Comparison of ENCODE assay signal across 20 cellular contexts in the genomic region with DNA sequence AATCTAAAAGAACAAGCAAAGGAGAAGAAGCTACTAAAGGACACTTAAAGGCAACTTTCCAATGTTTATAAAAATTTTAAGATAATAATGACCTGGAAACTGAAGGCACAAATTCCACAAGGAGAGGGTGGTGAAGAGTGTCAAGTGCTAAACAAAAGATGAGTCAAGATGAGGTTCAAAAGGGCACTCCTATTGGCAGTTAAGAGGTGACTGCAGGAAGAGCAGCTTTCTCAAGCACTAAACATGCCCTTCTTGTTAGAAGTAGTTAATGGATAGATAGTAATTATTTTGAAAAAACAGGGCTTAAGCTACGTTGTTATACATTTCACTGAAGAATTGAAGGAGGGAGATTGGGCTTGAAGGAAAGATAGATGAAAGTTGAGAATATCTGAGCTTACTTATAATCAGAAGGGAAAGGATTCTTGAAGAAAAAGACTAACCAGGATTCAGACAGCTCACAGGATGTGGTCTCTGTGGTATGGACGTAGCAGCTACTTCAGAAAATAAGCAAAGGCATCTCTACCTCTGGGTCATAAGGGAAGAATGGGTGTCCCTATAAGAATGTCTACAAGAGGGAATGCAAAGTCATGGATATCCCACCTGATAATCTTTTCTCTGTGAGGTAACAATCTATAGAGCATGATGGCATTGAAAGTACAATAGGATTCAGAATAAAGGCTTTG.
DNase-seq lines count a peak whose midpoint lies in the region; ATAC-seq, FAIRE-seq and TF ChIP-seq lines count a peak whose summit lies in the region.
"Had no signal": no experiment of that assay in that cellular context is flagged by ENCODE, and none has a peak within 500 bp of the region (broad histone marks: within the 10 kb centered on the region; RNA-seq: fewer than 3 reads in every experiment).

No MANE protein-coding gene starts in this region.

- H3K4me3 Mint-ChIP-seq in activated T-cell treated with anti-CD3 and anti-CD28 coated beads, Interleukin-2, amount 50 U/mL, for 72 hours, result no peak overlapping the region
- H3K4me3 Mint-ChIP-seq in stimulated activated effector memory CD8-positive, alpha-beta T cell treated with anti-CD3 and anti-CD28 coated beads, Interleukin-12 subunit alpha, Interleukin-12 subunit beta, amount 100 ng/mL, for 72 hours, result no peak overlapping the region
- H3K4me3 Mint-ChIP-seq: HFFc6; T-helper 1 cell treated with Interleukin-12 subunit alpha and Interleukin-12 subunit beta and Interleukin-4 antibody, amounts not matched to agents 30 μg/mL and 1 μg/mL, for 36 hours had no signal

- no TSS peak for BruUV-seq in GM12878 (replicated peaks; lab: Mats Ljungman, UMichigan)

- TF ChIP-seq RAD21 in GM12878 (IDR thresholded peaks at IDR 0.05; ENCODE audit: insufficient read depth, low read depth, low read length), result no peak

- peak; percentile 63 to 72 for ATAC-seq in activated T-cell treated with anti-CD3 and anti-CD28 coated beads, Interleukin-2, amount 50 U/mL, for 72 hours (replicated peaks in 1 of 2)
- ATAC-seq in GM12878 (peak; percentile 38; the same call in 2 of the 3 replicates), HG03039 (IDR thresholded peaks at IDR 0.05; ENCODE audit: unreplicated experiment) (no peak)
- peak; percentile 75 for ATAC-seq in stimulated activated effector memory CD8-positive, alpha-beta T cell treated with anti-CD3 and anti-CD28 coated beads, Interleukin-12 subunit alpha, Interleukin-12 subunit beta, amount 100 ng/mL, for 72 hours
- ATAC-seq: heart right ventricle, lower lobe of right lung, pancreas had no signal

- no peaks in the 10 kb centered on the region for H3K9me3 Mint-ChIP-seq in activated T-cell treated with anti-CD3 and anti-CD28 coated beads, Interleukin-2, amount 50 U/mL, for 72 hours
- no peaks in the 10 kb centered on the region for H3K9me3 Mint-ChIP-seq in stimulated activated effector memory CD8-positive, alpha-beta T cell treated with anti-CD3 and anti-CD28 coated beads, Interleukin-12 subunit alpha, Interleukin-12 subunit beta, amount 100 ng/mL, for 72 hours
- H3K9me3 Mint-ChIP-seq: T-helper 1 cell treated with Interleukin-12 subunit alpha and Interleukin-12 subunit beta and Interleukin-4 antibody, amounts not matched to agents 30 μg/mL and 1 μg/mL, for 36 hours had no signal

- peak; percentile 23 for FAIRE-seq in GM12878 (lab: Jason Lieb, UNC)
- FAIRE-seq: pancreas had no signal

- no peaks in the 10 kb centered on the region for H3K4me1 ChIP-seq in GM12878 (ENCODE audit: control insufficient read depth, insufficient read depth, low read length)
- no peaks in the 10 kb centered on the region for H3K4me1 ChIP-seq in esophagus squamous epithelium
- H3K4me1 ChIP-seq: heart right ventricle, lower lobe of right lung, pancreas, uterus had no signal

- no peak overlapping the region for H3K27ac ChIP-seq in GM12878 (ENCODE audit: control insufficient read depth, insufficient read depth)
- no peak overlapping the region for H3K27ac ChIP-seq in esophagus squamous epithelium
- H3K27ac ChIP-seq: heart right ventricle, lower lobe of right lung, pancreas, uterus had no signal

- TF ChIP-seq EP300 in GM12878 (IDR thresholded peaks at IDR 0.05; ENCODE audit: borderline replicate concordance in 1 of 2, control insufficient read depth in 1 of 2, low read depth in 2 of 2, low read length in 2 of 2), result no peak

- no peak overlapping the region for H3K9ac ChIP-seq in GM12878 (ENCODE audit: control insufficient read depth, insufficient read depth, low read length)

- no peaks in the 10 kb centered on the region for H3K36me3 Mint-ChIP-seq in activated T-cell treated with anti-CD3 and anti-CD28 coated beads, Interleukin-2, amount 50 U/mL, for 72 hours (ENCODE audit: insufficient read depth in 2 of 2)
- H3K36me3 Mint-ChIP-seq in stimulated activated effector memory CD8-positive, alpha-beta T cell treated with anti-CD3 and anti-CD28 coated beads, Interleukin-12 subunit alpha, Interleukin-12 subunit beta, amount 100 ng/mL, for 72 hours, result no peaks in the 10 kb centered on the region

- in situ Hi-C loops in GM12878 (cut with MboI), result no loop called here

- no peaks in the 10 kb centered on the region for H3K27me3 ChIP-seq in GM12878 (replicated peaks in 1 of 2; ENCODE audit: control insufficient read depth in 2 of 2, insufficient read depth in 2 of 2, low read length in 1 of 2)
- no peaks in the 10 kb centered on the region for H3K27me3 ChIP-seq in esophagus squamous epithelium
- H3K27me3 ChIP-seq: heart right ventricle, pancreas, uterus had no signal

- TF ChIP-seq CTCF in GM12878 (IDR thresholded peaks at IDR 0.05 in 2 of 3, conservative IDR thresholded peaks at IDR 0.05 in 1 of 3; ENCODE audit: control insufficient read depth in 2 of 3, extremely low read depth in 1 of 3, insufficient read depth in 1 of 3, low read depth in 3 of 3, low read length in 3 of 3) (no peak), esophagus squamous epithelium (IDR thresholded peaks at IDR 0.05) (no peak)

- RAD21 ChIA-PET in GM12878 (lab: Charles Lee; ENCODE audit: unreplicated experiment), result interaction anchor here (0.6 kb wide), 1 partner anchor 373 kb away, joined by 3 read pairs; no protein-coding TSS in a partner anchor

- H3K9me3 ChIP-seq in GM12878 (replicated peaks; ENCODE audit: control insufficient read depth, insufficient read depth, low read length), result no peaks in the 10 kb centered on the region
- no peaks in the 10 kb centered on the region for H3K9me3 ChIP-seq in esophagus squamous epithelium
- H3K9me3 ChIP-seq: heart right ventricle, lower lobe of right lung, pancreas, uterus had no signal

- no peaks in the 10 kb centered on the region for H3K27me3 Mint-ChIP-seq in activated T-cell treated with anti-CD3 and anti-CD28 coated beads, Interleukin-2, amount 50 U/mL, for 72 hours (ENCODE audit: low read depth)

- CTCF ChIA-PET in GM12878 (lab: Yijun Ruan, JAX), result interaction anchor here (1.1 kb wide), 1 partner anchor 15 kb away, joined by 5 read pairs; no protein-coding TSS in a partner anchor

- WGBS in GM12878 (ENCODE audit: insufficient coverage, insufficient replicate concordance, low lambda C conversion rate, missing lambda C conversion rate), result 0% methylated on average over 2 of the region's 2 CpGs
- 28 to 53% methylated on average over 2 of the region's 2 CpGs for WGBS in esophagus squamous epithelium, 2 donors

- DNase-seq in activated T-cell treated with anti-CD3 and anti-CD28 coated beads, Interleukin-2, amount 50 U/mL, for 72 hours, result peak in 1 of 2 donors; percentile 4
- no peak for DNase-seq in activated T-cell treated with anti-CD3 and anti-CD28 coated beads, Interleukin-2, amount 50 U/mL, for 48 hours
- DNase-seq in NCI-H2227 (lab: John Stamatoyannopoulos, UW; ENCODE audit: unreplicated experiment), result peak; percentile 22
- no peak for DNase-seq in GM12878 (ENCODE audit: low read depth, low spot score)
- no peak for DNase-seq in stimulated activated effector memory CD8-positive, alpha-beta T cell treated with anti-CD3 and anti-CD28 coated beads, Interleukin-12 subunit alpha, Interleukin-12 subunit beta, amount 100 ng/mL, for 72 hours (ENCODE audit: low spot score in 2 of 2)
- DNase-seq in cerebellum (ENCODE audit: low spot score), result no peak
- no peak for DNase-seq in esophagus squamous epithelium (lab: John Stamatoyannopoulos, UW)
- DNase-seq: amniotic stem cell; effector CD8-positive, alpha-beta T cell; heart right ventricle; HFFc6; KG1; lower lobe of right lung; NCI-H2081 treated with DMSO at 0.1 percent for 48 hours; pancreas; stimulated activated CD4-positive, alpha-beta T cell treated with anti-CD3 and anti-CD28 coated beads, Interleukin-15, amount 100 ng/mL, for 24 hours; stimulated activated CD8-positive, alpha-beta memory T cell treated with anti-CD3 and anti-CD28 coated beads, Interleukin-4, amount 100 ng/mL, for 48 hours; uterus had no signal

- H3K4me2 ChIP-seq in GM12878 (ENCODE audit: control insufficient read depth, insufficient read depth), result no peak overlapping the region

- intact Hi-C loops in GM12878 (cut with micrococcal nuclease; ENCODE audit: unreplicated experiment), result no loop called here
- intact Hi-C loops in esophagus squamous epithelium (cut with DNase I), result no loop called here

- SMC1A ChIA-PET in GM12878 (lab: Charles Lee; ENCODE audit: uncharacterized antibody, unreplicated experiment), result interaction anchor here (1.3 to 1.4 kb wide), 2 partner anchors 9 to 155 kb away, joined by 3 to 4 read pairs; no protein-coding TSS in a partner anchor

- TF ChIP-seq POLR2A in GM12878 (IDR thresholded peaks at IDR 0.05; ENCODE audit: low read depth, low read length) (no peak), esophagus squamous epithelium (IDR thresholded peaks at IDR 0.05) (no peak)

- no peaks in the 10 kb centered on the region for H4K20me1 ChIP-seq in GM12878 (ENCODE audit: control insufficient read depth, insufficient read depth)

- H3K36me3 ChIP-seq in GM12878 (ENCODE audit: control insufficient read depth in 2 of 2, insufficient read depth in 2 of 2, low read length in 1 of 2) (no peaks in the 10 kb centered on the region), esophagus squamous epithelium (no peaks in the 10 kb centered on the region)
- H3K36me3 ChIP-seq: heart right ventricle, lower lobe of right lung, pancreas, uterus had no signal

- POLR2A ChIA-PET in GM12878 (lab: Charles Lee), result interaction anchor here (0.6 kb wide), 1 partner anchor 19 kb away, joined by 5 read pairs; no protein-coding TSS in a partner anchor

- H3K4me3 ChIP-seq in GM12878 (no peak overlapping the region), esophagus squamous epithelium (no peak overlapping the region)
- H3K4me3 ChIP-seq: heart right ventricle, lower lobe of right lung, pancreas, uterus had no signal

- H3K79me2 ChIP-seq in GM12878 (ENCODE audit: control insufficient read depth, insufficient read depth, low read length), result no peaks in the 10 kb centered on the region

- H3K27ac Mint-ChIP-seq in activated T-cell treated with anti-CD3 and anti-CD28 coated beads, Interleukin-2, amount 50 U/mL, for 72 hours, result peak overlapping the region; percentile 27
- no peak overlapping the region for H3K27ac Mint-ChIP-seq in stimulated activated effector memory CD8-positive, alpha-beta T cell treated with anti-CD3 and anti-CD28 coated beads, Interleukin-12 subunit alpha, Interleukin-12 subunit beta, amount 100 ng/mL, for 72 hours
- H3K27ac Mint-ChIP-seq: HFFc6; T-helper 1 cell treated with Interleukin-12 subunit alpha and Interleukin-12 subunit beta and Interleukin-4 antibody, amounts not matched to agents 30 μg/mL and 1 μg/mL, for 36 hours had no signal

- H2AFZ ChIP-seq in GM12878 (ENCODE audit: control insufficient read depth, low read depth, low read length), result no peak overlapping the region

- peaks cover 13% of the 10 kb centered on the region for H3K4me1 Mint-ChIP-seq in activated T-cell treated with anti-CD3 and anti-CD28 coated beads, Interleukin-2, amount 50 U/mL, for 72 hours (ENCODE audit: low read depth)
- H3K4me1 Mint-ChIP-seq in stimulated activated effector memory CD8-positive, alpha-beta T cell treated with anti-CD3 and anti-CD28 coated beads, Interleukin-12 subunit alpha, Interleukin-12 subunit beta, amount 100 ng/mL, for 72 hours, result peaks cover 10% of the 10 kb centered on the region
